In genomic region chr4:76659103-76659490, GRCh38 we compare ENCODE assay signal across 16 cellular contexts.
DNase-seq lines count a peak whose midpoint lies in the region; ATAC-seq and TF ChIP-seq lines count a peak whose summit lies in the region.
"Had no signal": no experiment of that assay in that cellular context is flagged by ENCODE, and none has a peak within 500 bp of the region (broad histone marks: within the 10 kb centered on the region; RNA-seq: fewer than 3 reads in every experiment).

No MANE protein-coding gene starts in this region.

- no peak overlapping the region for H3K27ac Mint-ChIP-seq in CD8-positive, alpha-beta T cell
- H3K27ac Mint-ChIP-seq: stimulated activated naive CD8-positive, alpha-beta T cell treated with anti-CD3 and anti-CD28 coated beads, Interleukin-15, Interleukin-2, amounts not matched to agents 100 ng/mL and 50 ng/mL, for 24 hours had no signal

- peak; percentile 26 for ATAC-seq in GM19324 (IDR thresholded peaks at IDR 0.05; ENCODE audit: low FRiP score, unreplicated experiment)
- peak; percentile 21 for ATAC-seq in HG03139 (IDR thresholded peaks at IDR 0.05; ENCODE audit: unreplicated experiment)
- no peak for ATAC-seq in CD8-positive, alpha-beta T cell
- no peak for ATAC-seq in HG03432 (IDR thresholded peaks at IDR 0.05; ENCODE audit: unreplicated experiment)
- ATAC-seq: Panc1 had no signal

- no peaks in the 10 kb centered on the region for H3K9me3 Mint-ChIP-seq in CD8-positive, alpha-beta T cell
- H3K9me3 Mint-ChIP-seq: stimulated activated naive CD8-positive, alpha-beta T cell treated with anti-CD3 and anti-CD28 coated beads, Interleukin-15, Interleukin-2, amounts not matched to agents 100 ng/mL and 50 ng/mL, for 24 hours had no signal

- H3K27ac ChIP-seq in ascending aorta: peak overlapping the region; percentile 76 to 80
- H3K27ac ChIP-seq in CD8-positive, alpha-beta T cell (ENCODE audit: low read depth, low read length): no peak overlapping the region
- H3K27ac ChIP-seq: esophagus squamous epithelium had no signal

- DNase-seq in ascending aorta (ENCODE audit: low spot score in 2 of 2) (no peak), SW 1271 (lab: John Stamatoyannopoulos, UW) (no peak), Kasumi-1 (lab: John Stamatoyannopoulos, UW) (no peak)
- no peak for DNase-seq in CD8-positive, alpha-beta T cell
- DNase-seq: activated T-cell treated with anti-CD3 and anti-CD28 coated beads, Interleukin-2, amount 50 U/mL, for 1 hour; cortex of kidney; esophagus squamous epithelium; H7; T-helper 2 cell had no signal

- TF ChIP-seq CTCF in ascending aorta (IDR thresholded peaks at IDR 0.05): no peak
- no peak for TF ChIP-seq CTCF in CD8-positive, alpha-beta T cell (IDR thresholded peaks at IDR 0.05)

- CTCF ChIA-PET in CD8-positive, alpha-beta T cell (lab: Charles Lee): no interaction called here

- peak overlapping the region; percentile 69 for H3K4me2 ChIP-seq in skeletal muscle satellite cell (ENCODE audit: low read length)

- H3K4me1 Mint-ChIP-seq in CD8-positive, alpha-beta T cell (ENCODE audit: low read depth): no peaks in the 10 kb centered on the region

- H3K4me3 ChIP-seq in ascending aorta: no peak overlapping the region
- no peak overlapping the region for H3K4me3 ChIP-seq in skeletal muscle satellite cell (ENCODE audit: low read length)
- no peak overlapping the region for H3K4me3 ChIP-seq in CD8-positive, alpha-beta T cell (ENCODE audit: low read depth, low read length)
- H3K4me3 ChIP-seq: esophagus squamous epithelium, skin epidermis had no signal

- no peak overlapping the region for H3K4me3 Mint-ChIP-seq in CD8-positive, alpha-beta T cell
- H3K4me3 Mint-ChIP-seq: stimulated activated naive CD8-positive, alpha-beta T cell treated with anti-CD3 and anti-CD28 coated beads, Interleukin-15, Interleukin-2, amounts not matched to agents 100 ng/mL and 50 ng/mL, for 24 hours had no signal

- H3K36me3 ChIP-seq in ascending aorta (no peaks in the 10 kb centered on the region), skeletal muscle satellite cell (ENCODE audit: insufficient read depth, low read length) (no peaks in the 10 kb centered on the region)
- H3K36me3 ChIP-seq in CD8-positive, alpha-beta T cell (ENCODE audit: insufficient read depth, low read length): no peaks in the 10 kb centered on the region
- H3K36me3 ChIP-seq: esophagus squamous epithelium had no signal

- H3K4me1 ChIP-seq in ascending aorta: peaks cover 10 to 47% of the 10 kb centered on the region in 2 donors
- peaks cover 33% of the 10 kb centered on the region for H3K4me1 ChIP-seq in skeletal muscle satellite cell (ENCODE audit: control insufficient read depth, insufficient read depth, low read length)
- H3K4me1 ChIP-seq in CD8-positive, alpha-beta T cell (ENCODE audit: insufficient read depth, low read length): no peaks in the 10 kb centered on the region

- POLR2A ChIA-PET in CD8-positive, alpha-beta T cell (lab: Charles Lee): no interaction called here

- H3K36me3 Mint-ChIP-seq in CD8-positive, alpha-beta T cell: no peaks in the 10 kb centered on the region

- H3K27me3 ChIP-seq in ascending aorta (no peaks in the 10 kb centered on the region), skeletal muscle satellite cell (ENCODE audit: control insufficient read depth, insufficient read depth, low read length) (no peaks in the 10 kb centered on the region)
- H3K27me3 ChIP-seq in CD8-positive, alpha-beta T cell (ENCODE audit: insufficient read depth, low read length): no peaks in the 10 kb centered on the region
- H3K27me3 ChIP-seq: esophagus squamous epithelium had no signal

- H3K9ac ChIP-seq in skeletal muscle satellite cell (ENCODE audit: low read depth, low read length): no peak overlapping the region

- H3K27me3 Mint-ChIP-seq in CD8-positive, alpha-beta T cell (ENCODE audit: low read depth): peaks cover 2% of the 10 kb centered on the region
- H3K27me3 Mint-ChIP-seq: stimulated activated naive CD8-positive, alpha-beta T cell treated with anti-CD3 and anti-CD28 coated beads, Interleukin-15, Interleukin-2, amounts not matched to agents 100 ng/mL and 50 ng/mL, for 24 hours had no signal

- no peaks in the 10 kb centered on the region for H3K9me3 ChIP-seq in ascending aorta
- no peaks in the 10 kb centered on the region for H3K9me3 ChIP-seq in skeletal muscle satellite cell (replicated peaks; ENCODE audit: low read length)
- no peaks in the 10 kb centered on the region for H3K9me3 ChIP-seq in CD8-positive, alpha-beta T cell (ENCODE audit: low read length)
- H3K9me3 ChIP-seq: esophagus squamous epithelium had no signal

- intact Hi-C loops in ascending aorta (cut with DNase I): no loop called here
- intact Hi-C loops in CD8-positive, alpha-beta T cell (cut with DNase I, micrococcal nuclease): no loop called here

Comparison
In these comparisons a context has a peak if more than half of its experiments do, and no peak if none do; other contexts are left out.
1. ATAC-seq: peak in GM19324 (single experiment) and HG03139 (single experiment); none in CD8-positive, alpha-beta T cell (single experiment) and HG03432 (single experiment).